In the genomic region with DNA sequence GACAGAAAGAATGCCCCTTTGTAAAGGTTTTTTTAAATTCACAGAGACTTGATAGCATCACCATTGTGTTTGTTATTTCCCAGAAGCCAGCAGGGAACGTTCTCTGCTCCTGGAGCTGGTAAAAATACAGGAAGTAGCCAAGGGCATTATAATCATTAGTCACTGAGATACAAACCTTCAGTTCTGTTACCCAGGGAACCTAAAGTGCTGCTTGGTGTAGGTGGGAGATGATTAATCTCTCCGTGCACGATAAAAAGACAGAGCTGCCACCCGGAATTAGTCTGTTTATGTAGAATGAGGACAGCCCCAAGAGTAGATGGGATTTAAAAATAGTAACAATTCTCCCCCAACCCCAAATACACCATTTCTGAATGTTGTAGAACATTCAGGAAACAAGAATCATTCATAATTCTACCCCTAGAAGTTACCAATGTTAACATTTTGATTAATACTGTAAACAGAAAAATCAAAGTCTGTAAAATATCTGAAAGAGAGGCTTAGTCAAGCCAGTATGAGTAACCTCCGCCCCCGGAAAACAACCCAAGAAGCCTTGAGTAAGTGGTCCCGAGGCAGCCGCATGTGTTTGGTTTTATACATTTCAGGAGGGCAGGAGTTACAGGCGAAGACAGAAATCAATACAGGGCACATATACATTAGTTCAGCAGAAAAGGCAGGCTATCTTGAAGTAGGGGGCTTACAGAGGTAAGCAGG, we compare ENCODE assay signal across 8 cellular contexts. TPM values are rescaled to one million over a fixed set of nuclear protein-coding genes. Genes with fewer than 3 reads are reported as not detected.
DNase-seq lines count a peak whose midpoint lies in the region; ATAC-seq and TF ChIP-seq lines count a peak whose summit lies in the region.

No MANE protein-coding gene starts in this region.

- H2AFZ ChIP-seq in MM.1S (ENCODE audit: low read length), result no peak overlapping the region

- DNase-seq in CD1c-positive myeloid dendritic cell (ENCODE audit: extremely low spot score) (peak; percentile 92), NCI-H1105 (lab: John Stamatoyannopoulos, UW) (peak; percentile 1), esophagus squamous epithelium (lab: John Stamatoyannopoulos, UW) (no peak), pulmonary artery endothelial cell (ENCODE audit: low read depth, low spot score) (peak; percentile 81), MM.1S (no peak)
- DNase-seq in activated CD4-positive, alpha-beta T cell treated with anti-CD3 and anti-CD28 coated beads, Interleukin-2, amount 50 U/mL, for 24 hours (ENCODE audit: low read depth in 1 of 2, low spot score in 1 of 2), result peak; percentile 13 to 41

- WGBS in esophagus squamous epithelium, 2 donors, result 24 to 27% methylated on average over 9 of the region's 9 CpGs

- ATAC-seq in HG03045 (IDR thresholded peaks at IDR 0.05; ENCODE audit: unreplicated experiment) (no peak), GM19452 (IDR thresholded peaks at IDR 0.05; ENCODE audit: unreplicated experiment) (no peak)

- H3K36me3 ChIP-seq in esophagus squamous epithelium (no peaks in the 10 kb centered on the region), MM.1S (replicated peaks; ENCODE audit: insufficient read depth, low read length) (no peaks in the 10 kb centered on the region)

- intact Hi-C loops in esophagus squamous epithelium (cut with DNase I), result loop anchor here (10.0 kb wide), 2 partner anchors 185 to 485 kb away; no protein-coding TSS in a partner anchor

- TF ChIP-seq CTCF in esophagus squamous epithelium (IDR thresholded peaks at IDR 0.05) (no peak), MM.1S (IDR thresholded peaks at IDR 0.05; ENCODE audit: low read length) (no peak)

- no peaks in the 10 kb centered on the region for H4K20me1 ChIP-seq in MM.1S (ENCODE audit: insufficient read depth, low read length)

- no peak for TF ChIP-seq POLR2A in esophagus squamous epithelium (IDR thresholded peaks at IDR 0.05)

- peaks cover 4 to 24% (median 16%) of the 10 kb centered on the region in 3 donors for H3K4me1 ChIP-seq in esophagus squamous epithelium
- no peaks in the 10 kb centered on the region for H3K4me1 ChIP-seq in MM.1S (ENCODE audit: low read length)

- no peaks in the 10 kb centered on the region for H3K9me3 ChIP-seq in esophagus squamous epithelium
- H3K9me3 ChIP-seq in MM.1S (replicated peaks; ENCODE audit: insufficient read depth, low read length), result no peaks in the 10 kb centered on the region

- no peaks in the 10 kb centered on the region for H3K79me2 ChIP-seq in MM.1S (ENCODE audit: low read length)

- H3K27ac ChIP-seq in esophagus squamous epithelium (peak overlapping the region in 3 of 4 donors; percentile 15 to 56 (median 55)), MM.1S (ENCODE audit: low read length) (no peak overlapping the region)

- H3K27me3 ChIP-seq in esophagus squamous epithelium, result no peaks in the 10 kb centered on the region
- H3K27me3 ChIP-seq in MM.1S (replicated peaks; ENCODE audit: insufficient read depth, low read length), result no peaks in the 10 kb centered on the region

- no peaks in the 10 kb centered on the region for H3F3A ChIP-seq in MM.1S (ENCODE audit: insufficient read depth, low read length)

- no peak overlapping the region for H3K4me2 ChIP-seq in MM.1S (ENCODE audit: low read depth, low read length)

- H3K9me2 ChIP-seq in MM.1S (replicated peaks; ENCODE audit: insufficient read depth, low read length), result no peaks in the 10 kb centered on the region

- no peak overlapping the region for H3K4me3 ChIP-seq in esophagus squamous epithelium
- no peak overlapping the region for H3K4me3 ChIP-seq in MM.1S (ENCODE audit: low read length)

- no peak overlapping the region for H3K9ac ChIP-seq in MM.1S (ENCODE audit: low read length)

RNA-seq across cellular contexts. Expression of a gene that starts 45.3 kb away (rescaled TPM):
- total RNA-seq in esophagus squamous epithelium (10 to 100 TPM in 2 of 4 donors, 1 to 10 TPM in 2; 4.9 to 12.0 (median 10.3) TPM), pulmonary artery endothelial cell (5.9 and 6.3 TPM in 2 replicates)

Comparison
In these comparisons a context has a peak if more than half of its experiments do, and no peak if none do; other contexts are left out.
1. DNase-seq: peak in CD1c-positive myeloid dendritic cell (single experiment), NCI-H1105 (single experiment), activated CD4-positive, alpha-beta T cell treated with anti-CD3 and anti-CD28 coated beads, Interleukin-2, amount 50 U/mL, for 24 hours (2 of 2) and pulmonary artery endothelial cell (single experiment); none in esophagus squamous epithelium (single experiment) and MM.1S (single experiment).